Comparison of ENCODE assay signal across 1 cellular context in genomic region chr12:120625557-120626419, GRCh38.
A peak's percentile ranks its signal among the peaks of the same experiment; 100 is the strongest.
TF ChIP-seq lines count a peak whose summit lies in the region.

No MANE protein-coding gene starts in this region.

TF ChIP-seq in H1, 55 proteins besides CTCF, POLR2A, EP300 and RAD21 (continued from another document):
- TF ChIP-seq, protein P1, sequence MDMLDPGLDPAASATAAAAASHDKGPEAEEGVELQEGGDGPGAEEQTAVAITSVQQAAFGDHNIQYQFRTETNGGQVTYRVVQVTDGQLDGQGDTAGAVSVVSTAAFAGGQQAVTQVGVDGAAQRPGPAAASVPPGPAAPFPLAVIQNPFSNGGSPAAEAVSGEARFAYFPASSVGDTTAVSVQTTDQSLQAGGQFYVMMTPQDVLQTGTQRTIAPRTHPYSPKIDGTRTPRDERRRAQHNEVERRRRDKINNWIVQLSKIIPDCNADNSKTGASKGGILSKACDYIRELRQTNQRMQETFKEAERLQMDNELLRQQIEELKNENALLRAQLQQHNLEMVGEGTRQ (IDR thresholded peaks at IDR 0.05; ENCODE audit: low read length) = 0 out of 2 replicates have a peak, but pooled peaks have one; percentile 40
- TF ChIP-seq RBBP5 (IDR thresholded peaks at IDR 0.05; ENCODE audit: borderline replicate concordance, low read depth, low read length) = no peak
- no peak for TF ChIP-seq RNF2 (IDR thresholded peaks at IDR 0.05; ENCODE audit: borderline replicate concordance, low read depth, low read length, missing control alignments, poor library complexity, severe bottlenecking)
- no peak for TF ChIP-seq EGR1 (IDR thresholded peaks at IDR 0.05; ENCODE audit: borderline replicate concordance, low read depth, low read length)
- 0 out of 2 replicates have a peak, but pooled peaks have one; percentile 28 for TF ChIP-seq CEBPB (IDR thresholded peaks at IDR 0.05; ENCODE audit: low read depth, low read length)
- 0 out of 4 replicates have a peak, but pooled peaks have one; percentile 31 to 60 for TF ChIP-seq HDAC2 (IDR thresholded peaks at IDR 0.05; ENCODE audit: borderline replicate concordance in 1 of 2, low read depth in 2 of 2, low read length in 2 of 2)
- peak; percentile 37; the same call in 1 of the 2 replicates for TF ChIP-seq NRF1 (IDR thresholded peaks at IDR 0.05; ENCODE audit: low read depth, low read length)
- TF ChIP-seq CHD2 (IDR thresholded peaks at IDR 0.05; ENCODE audit: low read length) = no peak
- no peak for TF ChIP-seq KDM4A (IDR thresholded peaks at IDR 0.05; ENCODE audit: low read depth, low read length, severe bottlenecking)
- TF ChIP-seq, protein P2, sequence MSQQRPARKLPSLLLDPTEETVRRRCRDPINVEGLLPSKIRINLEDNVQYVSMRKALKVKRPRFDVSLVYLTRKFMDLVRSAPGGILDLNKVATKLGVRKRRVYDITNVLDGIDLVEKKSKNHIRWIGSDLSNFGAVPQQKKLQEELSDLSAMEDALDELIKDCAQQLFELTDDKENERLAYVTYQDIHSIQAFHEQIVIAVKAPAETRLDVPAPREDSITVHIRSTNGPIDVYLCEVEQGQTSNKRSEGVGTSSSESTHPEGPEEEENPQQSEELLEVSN (IDR thresholded peaks at IDR 0.05) = peak; percentile 63
TF ChIP-seq in H1: peak in this region for 6.
